8 cellular contexts compared by ENCODE assay signal in genomic region chr15:70535071-70535954, GRCh38.
DNase-seq lines count a peak whose midpoint lies in the region; ATAC-seq, FAIRE-seq and TF ChIP-seq lines count a peak whose summit lies in the region.

No MANE protein-coding gene starts in this region.

- no peak overlapping the region for H3K27ac ChIP-seq in IMR-90 (ENCODE audit: insufficient read depth, low read length)
- H3K27ac ChIP-seq in K562 (ENCODE audit: extremely low read depth, low read depth, low read length) = no peak overlapping the region

- BruUV-seq in IMR-90 (replicated peaks; lab: Mats Ljungman, UMichigan) (no TSS peak), K562 (replicated peaks; lab: Mats Ljungman, UMichigan) (no TSS peak)

- H3K79me1 ChIP-seq in IMR-90 (ENCODE audit: low read depth in 1 of 2, low read length in 2 of 2) = no peaks in the 10 kb centered on the region

- H3K4me1 ChIP-seq in IMR-90 (ENCODE audit: control insufficient read depth, insufficient read depth, low read length) = no peaks in the 10 kb centered on the region
- no peaks in the 10 kb centered on the region for H3K4me1 ChIP-seq in K562 (replicated peaks in 1 of 2; ENCODE audit: control insufficient read depth in 2 of 2, insufficient read depth in 2 of 2, low read length in 2 of 2)

- H3K9me3 ChIP-seq in IMR-90 (ENCODE audit: control insufficient read depth, insufficient read depth, low read length) (no peaks in the 10 kb centered on the region), K562 (replicated peaks; ENCODE audit: control insufficient read depth, insufficient read depth, low read depth, low read length) (no peaks in the 10 kb centered on the region)

- TF ChIP-seq POLR2A in IMR-90 (IDR thresholded peaks at IDR 0.05; ENCODE audit: low read depth, low read length) (no peak), K562 (conservative IDR thresholded peaks at IDR 0.05) (no peak)

- no peak overlapping the region for H3K18ac ChIP-seq in IMR-90 (ENCODE audit: low read depth, low read length)

- H4K5ac ChIP-seq in IMR-90 (ENCODE audit: low read depth, low read length) = no peak overlapping the region

- H4K91ac ChIP-seq in IMR-90 (ENCODE audit: insufficient read depth, low read depth, low read length) = no peak overlapping the region

- CTCF ChIA-PET in IMR-90 (lab: Yijun Ruan, JAX) (no interaction called here), K562 (lab: Yijun Ruan, JAX; ENCODE audit: low intra/inter-chr PET ratio) (no interaction called here)

- H2AK9ac ChIP-seq in IMR-90 (replicated peaks; ENCODE audit: low read depth, low read length, poor library complexity) = no peak overlapping the region

- TF ChIP-seq EP300 in K562 (IDR thresholded peaks at IDR 0.05; ENCODE audit: low read length) = no peak

- TF ChIP-seq RAD21 in IMR-90 (IDR thresholded peaks at IDR 0.05; ENCODE audit: low read length) = no peak
- no peak for TF ChIP-seq RAD21 in K562 (CRISPR knock-in tag; conservative IDR thresholded peaks at IDR 0.05 in 1 of 2, IDR thresholded peaks at IDR 0.05 in 1 of 2)

- TF ChIP-seq CTCF in IMR-90 (conservative IDR thresholded peaks at IDR 0.05; ENCODE audit: low read depth, low read length) (no peak), K562 (IDR thresholded peaks at IDR 0.05 in 2 of 3, conservative IDR thresholded peaks at IDR 0.05 in 1 of 3; ENCODE audit: insufficient read depth in 2 of 3, low read depth in 1 of 3, low read length in 3 of 3) (no peak)

- no peak overlapping the region for H3K56ac ChIP-seq in IMR-90 (ENCODE audit: extremely low read depth, insufficient read depth, low read length)

- intact Hi-C loops in IMR-90 (cut with micrococcal nuclease) = no loop called here
- intact Hi-C loops in K562 (cut with micrococcal nuclease) = no loop called here

- no peak overlapping the region for H3K4me3 ChIP-seq in IMR-90 (ENCODE audit: insufficient read depth, low read depth, low read length)
- H3K4me3 ChIP-seq in K562 = no peak overlapping the region

- H3K79me2 ChIP-seq in K562 (ENCODE audit: control insufficient read depth, insufficient read depth, low read length) = no peaks in the 10 kb centered on the region

- H3K27me3 ChIP-seq in IMR-90 (ENCODE audit: control insufficient read depth, insufficient read depth, low read length) (peaks cover 92% of the 10 kb centered on the region), K562 (ENCODE audit: control insufficient read depth in 2 of 2, insufficient read depth in 2 of 2, low read length in 2 of 2) (peaks cover 6 to 43% of the 10 kb centered on the region in 2 experiments; a peak in 3 of 5 replicates)

- H4K20me1 ChIP-seq in IMR-90 (ENCODE audit: insufficient read depth, low read length) = no peaks in the 10 kb centered on the region
- no peaks in the 10 kb centered on the region for H4K20me1 ChIP-seq in K562 (replicated peaks; ENCODE audit: control insufficient read depth, insufficient read depth, low read length)

- H3K4ac ChIP-seq in IMR-90 (ENCODE audit: low read depth, low read length) = no peak overlapping the region

- H3K14ac ChIP-seq in IMR-90 (replicated peaks; ENCODE audit: low read depth, low read length) = no peak overlapping the region

- in situ Hi-C loops in IMR-90 (cut with MboI; ENCODE audit: low sequenced_read_pairs) = no loop called here
- in situ Hi-C loops in K562 (cut with MboI) = no loop called here

- no peak overlapping the region for H2BK20ac ChIP-seq in IMR-90 (ENCODE audit: low read depth, low read length)

- H2AK5ac ChIP-seq in IMR-90 (ENCODE audit: low read depth, low read length) = no peak overlapping the region

- no peak for ATAC-seq in IMR-90 (ENCODE audit: low read depth)
- no peak for ATAC-seq in K562
- ATAC-seq in GM21526 (IDR thresholded peaks at IDR 0.05; ENCODE audit: low FRiP score, unreplicated experiment) = no peak
- ATAC-seq in GM19452 (IDR thresholded peaks at IDR 0.05; ENCODE audit: unreplicated experiment) = no peak

- POLR2A ChIA-PET in IMR-90 (lab: Charles Lee; ENCODE audit: unreplicated experiment) = no interaction called here
- POLR2A ChIA-PET in K562 (lab: Yijun Ruan, JAX) = interaction anchor here (0.6 kb wide), 1 partner anchor 91 kb away, joined by 3 read pairs; no protein-coding TSS in a partner anchor

- H3K4me2 ChIP-seq in IMR-90 (ENCODE audit: low read depth, low read length) = no peak overlapping the region
- H3K4me2 ChIP-seq in K562 (ENCODE audit: insufficient read depth, low read length) = no peak overlapping the region

- 80% methylated on average over 1 of the region's 11 CpGs; no CpG with 5 or more reads in 1 of the 2 experiments for WGBS in IMR-90 (ENCODE audit: extremely low coverage in 2 of 2, insufficient read length in 1 of 2), 2 experiments
- 1% methylated on average over 11 of the region's 11 CpGs for WGBS in K562 (ENCODE audit: insufficient coverage, low coverage, missing lambda C conversion rate)

- H3K23ac ChIP-seq in IMR-90 (ENCODE audit: low read depth, low read length) = no peak overlapping the region

- no peak overlapping the region for H4K8ac ChIP-seq in IMR-90 (ENCODE audit: low read depth in 2 of 2, low read length in 2 of 2)

- H3K9me1 ChIP-seq in IMR-90 (ENCODE audit: insufficient read depth, low read length) (peaks cover under 1% of the 10 kb centered on the region; the same call in 1 of the 2 replicates), K562 (ENCODE audit: control insufficient read depth, insufficient read depth, low read length) (no peaks in the 10 kb centered on the region)

- no peak overlapping the region for H2AFZ ChIP-seq in IMR-90 (replicated peaks; ENCODE audit: low read length, poor library complexity)
- H2AFZ ChIP-seq in K562 (ENCODE audit: low read depth, low read length) = no peak overlapping the region

- H2BK5ac ChIP-seq in IMR-90 (ENCODE audit: low read depth, low read length, poor library complexity, severe bottlenecking) = no peak overlapping the region

- no peak overlapping the region for H3K9ac ChIP-seq in IMR-90 (ENCODE audit: low read depth, low read length)
- H3K9ac ChIP-seq in K562 (ENCODE audit: insufficient read depth in 1 of 2, low read depth in 2 of 2, low read length in 2 of 2) = no peak overlapping the region; a peak in 1 of 4 replicates

- H3K36me3 ChIP-seq in IMR-90 (ENCODE audit: control insufficient read depth, insufficient read depth, low read length) = no peaks in the 10 kb centered on the region
- H3K36me3 ChIP-seq in K562 (ENCODE audit: control insufficient read depth, insufficient read depth, low read length) = no peaks in the 10 kb centered on the region

- DNase-seq in IMR-90 = no peak
- DNase-seq in UCSD-AML1 (lab: John Stamatoyannopoulos, UW; ENCODE audit: unreplicated experiment) = peak; percentile 65
- DNase-seq in K562 (ENCODE audit: extremely low read depth in 1 of 4, low spot score in 3 of 4) = no peak
- peak; percentile 47 for DNase-seq in stimulated activated CD4-positive, alpha-beta T cell treated with anti-CD3 and anti-CD28 coated beads, Interleukin-4, amount 100 ng/mL, for 24 hours
- DNase-seq in NCI-H226 = no peak
- no peak for DNase-seq in T1000 (lab: John Stamatoyannopoulos, UW)

- FAIRE-seq in K562 (lab: Jason Lieb, UNC) = peak; percentile 37

- no peak overlapping the region for H2BK120ac ChIP-seq in IMR-90 (ENCODE audit: low read depth, low read length)

- no peak overlapping the region for H2BK15ac ChIP-seq in IMR-90 (ENCODE audit: low read depth, low read length)

- dilution Hi-C loops in IMR-90 (cut with HindIII; ENCODE audit: low sequenced_read_pairs, unreplicated experiment) = no loop called here

TF ChIP-seq in IMR-90, 13 proteins besides CTCF, POLR2A, EP300 and RAD21:
- TF ChIP-seq MAZ (IDR thresholded peaks at IDR 0.05; ENCODE audit: borderline replicate concordance, low read depth, low read length) (no peak), CEBPB (IDR thresholded peaks at IDR 0.05; ENCODE audit: low read depth, low read length) (no peak), ELK1 (IDR thresholded peaks at IDR 0.05; ENCODE audit: borderline replicate concordance, low read depth, low read length) (no peak), USF2 (IDR thresholded peaks at IDR 0.05; ENCODE audit: low read depth, low read length) (peak; percentile 25; the same call in 1 of the 2 replicates)

TF ChIP-seq in K562, 482 proteins besides CTCF, POLR2A, EP300 and RAD21:
- TF ChIP-seq MAX (CRISPR knock-in tag; IDR thresholded peaks at IDR 0.05) (no peak), USF2 (CRISPR knock-in tag; IDR thresholded peaks at IDR 0.05) (peak; percentile 35; the same call in 1 of the 2 replicates), TFE3 (CRISPR knock-in tag; IDR thresholded peaks at IDR 0.05) (0 out of 2 replicates have a peak, but pooled peaks have one; percentile 2), RAD51 (IDR thresholded peaks at IDR 0.05; ENCODE audit: borderline replicate concordance, low read depth) (peak; percentile 18; the same call in 1 of the 2 replicates)
TF ChIP-seq in K562: peak in this region for 3.

Comparison
In these comparisons a context has a peak if more than half of its experiments do, and no peak if none do; other contexts are left out.
1. DNase-seq: peak in UCSD-AML1 (single experiment) and stimulated activated CD4-positive, alpha-beta T cell treated with anti-CD3 and anti-CD28 coated beads, Interleukin-4, amount 100 ng/mL, for 24 hours (single experiment); none in IMR-90 (single experiment), K562 (0 of 4), NCI-H226 (single experiment) and T1000 (single experiment).